ENCODE assay signal across 8 cellular contexts in the genomic region with DNA sequence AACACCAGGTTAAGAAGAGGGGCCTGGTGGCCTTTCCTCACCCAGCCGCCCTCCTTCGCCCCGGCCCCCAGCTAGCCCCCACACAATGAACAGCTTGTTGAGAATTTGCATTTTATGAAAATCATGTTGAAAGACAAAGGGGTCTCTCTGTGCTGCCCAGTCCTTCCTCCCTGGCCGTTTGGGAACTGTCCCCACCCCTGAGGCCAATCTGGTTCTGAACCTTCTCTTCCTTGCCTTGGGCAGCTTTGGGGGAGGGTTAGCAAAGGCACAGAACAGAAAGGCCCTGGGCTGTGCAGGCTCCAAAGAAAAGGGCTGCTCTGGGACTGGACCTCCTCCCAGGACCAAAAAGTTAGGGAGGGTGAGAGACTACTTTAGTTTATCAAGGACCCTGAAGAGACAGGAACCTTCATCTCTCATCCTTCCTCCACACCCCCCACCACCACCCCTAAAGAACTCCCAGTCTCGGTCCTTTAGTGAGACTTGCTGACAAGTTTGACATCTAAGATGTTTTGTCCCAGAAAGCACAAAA. TPM values are rescaled to one million over a fixed set of nuclear protein-coding genes. Genes with fewer than 3 reads are reported as not detected.
DNase-seq lines count a peak whose midpoint lies in the region; TF ChIP-seq lines count a peak whose summit lies in the region.

No MANE protein-coding gene starts in this region.

- H2AFZ ChIP-seq in H9 (ENCODE audit: low read length), result no peak overlapping the region
- no peak overlapping the region for H2AFZ ChIP-seq in smooth muscle cell (ENCODE audit: low read depth)

- H3K27ac ChIP-seq in H9 (ENCODE audit: insufficient read length, low read depth, low read length) (no peak overlapping the region), smooth muscle cell (ENCODE audit: low read depth) (peak overlapping the region; percentile 15)

- no peak overlapping the region for H2BK20ac ChIP-seq in H9 (ENCODE audit: low read depth, low read length, poor library complexity, severe bottlenecking)

- no peak overlapping the region for H2BK12ac ChIP-seq in H9 (ENCODE audit: insufficient read length, low read depth, low read length)

- H2AK5ac ChIP-seq in H9 (ENCODE audit: insufficient read length, low read length), result no peak overlapping the region

- H3T11ph ChIP-seq in H9 (ENCODE audit: low read length), result no peak overlapping the region

- no peak overlapping the region for H3K14ac ChIP-seq in H9 (ENCODE audit: insufficient read depth, low read length)

- H4K5ac ChIP-seq in H9 (ENCODE audit: insufficient read length, low read depth, low read length), result no peak overlapping the region

- no peaks in the 10 kb centered on the region; a peak in 2 of 5 replicates for H3K9me3 Mint-ChIP-seq in H9
- no peaks in the 10 kb centered on the region for H3K9me3 Mint-ChIP-seq in activated naive CD8-positive, alpha-beta T cell (ENCODE audit: low read depth)

- H3K79me1 ChIP-seq in H9 (ENCODE audit: insufficient read depth, low read depth, low read length, poor library complexity, severe bottlenecking), result no peaks in the 10 kb centered on the region

- no peak overlapping the region for H2BK5ac ChIP-seq in H9 (ENCODE audit: insufficient read length, low read length)

- no peak overlapping the region for H3K4ac ChIP-seq in H9 (ENCODE audit: low read depth, low read length)

- no peak overlapping the region for H2BK120ac ChIP-seq in H9 (ENCODE audit: low read depth, low read length, poor library complexity, severe bottlenecking)

- TF ChIP-seq CTCF in H9 (conservative IDR thresholded peaks at IDR 0.05) (no peak), smooth muscle cell (IDR thresholded peaks at IDR 0.05; ENCODE audit: borderline replicate concordance, insufficient read depth, poor library complexity, severe bottlenecking) (no peak)

- no CpG with 5 or more reads among the region's 5 CpGs for WGBS in H9 (ENCODE audit: extremely low coverage, insufficient read length, low lambda C conversion rate)
- WGBS in smooth muscle cell (ENCODE audit: low lambda C conversion rate), result 70% methylated on average over 5 of the region's 5 CpGs

- no peak for DNase-seq in H9
- DNase-seq in smooth muscle cell (lab: John Stamatoyannopoulos, UW; ENCODE audit: unreplicated experiment), result no peak
- no peak for DNase-seq in SIG-M5 treated with dmso at 0.1 percent for 504 hours (lab: John Stamatoyannopoulos, UW; ENCODE audit: unreplicated experiment)
- DNase-seq in hepatic stellate cell (ENCODE audit: low spot score), result no peak
- no peak for DNase-seq in C1 segment of cervical spinal cord (lab: John Stamatoyannopoulos, UW)
- no peak for DNase-seq in NCI-H82 treated with DMSO at 0.1 percent for 48 hours (lab: John Stamatoyannopoulos, UW; ENCODE audit: unreplicated experiment)

- H3K18ac ChIP-seq in H9 (ENCODE audit: insufficient read length, low read depth, low read length), result no peak overlapping the region

- H3K27me3 ChIP-seq in H9 (ENCODE audit: insufficient read depth, low read length), result peaks cover 17% of the 10 kb centered on the region
- peaks cover 64% of the 10 kb centered on the region for H3K27me3 ChIP-seq in iPS-15b (ENCODE audit: control insufficient read depth, insufficient read depth, low read length)
- no peaks in the 10 kb centered on the region for H3K27me3 ChIP-seq in smooth muscle cell (ENCODE audit: low read depth)

- H3K9me3 ChIP-seq in H9 (ENCODE audit: control insufficient read depth, low read depth, low read length), result no peaks in the 10 kb centered on the region
- no peaks in the 10 kb centered on the region for H3K9me3 ChIP-seq in iPS-15b (ENCODE audit: control insufficient read depth, insufficient read depth, low read length)
- H3K9me3 ChIP-seq in smooth muscle cell (replicated peaks; ENCODE audit: low read depth), result no peaks in the 10 kb centered on the region

- no peak overlapping the region for H2BK15ac ChIP-seq in H9 (ENCODE audit: low read depth, low read length)

- H3K4me3 Mint-ChIP-seq in H9, result peak overlapping the region; percentile 39 to 90
- peak overlapping the region; percentile 91 for H3K4me3 Mint-ChIP-seq in activated naive CD8-positive, alpha-beta T cell

- H3K56ac ChIP-seq in H9 (ENCODE audit: insufficient read length, low read depth, low read length), result no peak overlapping the region

- H3K4me1 ChIP-seq in H9 (ENCODE audit: insufficient read depth, low read length) (peaks cover 5% of the 10 kb centered on the region; the same call in 1 of the 2 replicates), iPS-15b (ENCODE audit: control insufficient read depth, insufficient read depth, low read length) (peaks cover 24% of the 10 kb centered on the region), smooth muscle cell (ENCODE audit: low read depth) (peaks cover 20% of the 10 kb centered on the region)

- H3K4me2 ChIP-seq in H9 (ENCODE audit: insufficient read depth, insufficient read length, low read length) (peak overlapping the region; percentile 42), smooth muscle cell (peak overlapping the region; percentile 98)

- H4K20me1 ChIP-seq in H9 (ENCODE audit: control insufficient read depth, insufficient read depth, insufficient read length) (no peaks in the 10 kb centered on the region), smooth muscle cell (ENCODE audit: low read depth) (peaks cover 10% of the 10 kb centered on the region)

- H3K79me2 ChIP-seq in H9 (ENCODE audit: insufficient read depth, low read length) (no peaks in the 10 kb centered on the region), smooth muscle cell (ENCODE audit: low read depth) (peaks cover 7% of the 10 kb centered on the region)

- peaks cover 31 to 49% of the 10 kb centered on the region in 2 experiments for H3K4me1 Mint-ChIP-seq in H9
- H3K4me1 Mint-ChIP-seq in activated naive CD8-positive, alpha-beta T cell (ENCODE audit: low read depth), result peaks cover 22% of the 10 kb centered on the region

- no peak overlapping the region for H3K27ac Mint-ChIP-seq in H9
- H3K27ac Mint-ChIP-seq in activated naive CD8-positive, alpha-beta T cell, result peak overlapping the region; percentile 84

- H3K4me3 ChIP-seq in iPS-15b (ENCODE audit: low read depth, low read length) (peak overlapping the region; percentile 8), smooth muscle cell (peak overlapping the region; percentile 84)

- H4K91ac ChIP-seq in H9 (ENCODE audit: insufficient read length, low read depth, low read length), result no peak overlapping the region

- no peak overlapping the region for H3K23ac ChIP-seq in H9 (ENCODE audit: insufficient read length, low read depth, low read length)

- H4K8ac ChIP-seq in H9 (replicated peaks; ENCODE audit: insufficient read length, low read depth, low read length), result no peak overlapping the region

- H3K36me3 Mint-ChIP-seq in H9 (ENCODE audit: insufficient read depth in 1 of 3, low read depth in 3 of 3), result peaks cover 0 to 14% (median 11%) of the 10 kb centered on the region in 3 experiments; a peak in 4 of 7 replicates
- no peaks in the 10 kb centered on the region for H3K36me3 Mint-ChIP-seq in activated naive CD8-positive, alpha-beta T cell

- H3K23me2 ChIP-seq in H9 (ENCODE audit: insufficient read length, low read depth, low read length, poor library complexity, severe bottlenecking), result peaks cover 7% of the 10 kb centered on the region

- H3K36me3 ChIP-seq in iPS-15b (ENCODE audit: control insufficient read depth, insufficient read depth, low read length) (no peaks in the 10 kb centered on the region), smooth muscle cell (ENCODE audit: low read depth) (no peaks in the 10 kb centered on the region)

- H3K9ac ChIP-seq in H9 (ENCODE audit: extremely low read depth, insufficient read length, low read length) (no peak overlapping the region), iPS-15b (ENCODE audit: low read depth, low read length) (no peak overlapping the region), smooth muscle cell (ENCODE audit: low read depth) (peak overlapping the region; percentile 80)

- H3K27me3 Mint-ChIP-seq in H9 (ENCODE audit: low read depth), result peaks cover 78% of the 10 kb centered on the region
- H3K27me3 Mint-ChIP-seq in activated naive CD8-positive, alpha-beta T cell, result no peaks in the 10 kb centered on the region

- peaks cover 13% of the 10 kb centered on the region for H3F3A ChIP-seq in smooth muscle cell (ENCODE audit: low read depth)

RNA-seq across cellular contexts. Expression of a gene that starts 1.3 kb away (rescaled TPM):
- 1.1 and 1.2 TPM in 2 replicates for total RNA-seq in H9 (2021)
- 4.1 and 12.2 TPM in 2 replicates for total RNA-seq in smooth muscle cell
- 32.4 and 36.8 TPM in 2 replicates for polyA plus RNA-seq in smooth muscle cell

RNA-seq across cellular contexts. Expression of a gene that starts 43.2 kb away (rescaled TPM):
- total RNA-seq in H9 (2021) (25.8 and 27.3 TPM in 2 replicates), smooth muscle cell (178 and 182 TPM in 2 replicates)
- polyA plus RNA-seq in smooth muscle cell, result 510 and 634 TPM in 2 replicates

RNA-seq across cellular contexts. Expression of a gene that starts 56.5 kb away (rescaled TPM):
- total RNA-seq in H9 (2021), result 15.6 and 16.3 TPM in 2 replicates
- total RNA-seq in smooth muscle cell, result 4.0 and 6.0 TPM in 2 replicates
- polyA plus RNA-seq in smooth muscle cell, result 1.9 and 2.8 TPM in 2 replicates
